1 cellular context compared by ENCODE assay signal in the genomic region with DNA sequence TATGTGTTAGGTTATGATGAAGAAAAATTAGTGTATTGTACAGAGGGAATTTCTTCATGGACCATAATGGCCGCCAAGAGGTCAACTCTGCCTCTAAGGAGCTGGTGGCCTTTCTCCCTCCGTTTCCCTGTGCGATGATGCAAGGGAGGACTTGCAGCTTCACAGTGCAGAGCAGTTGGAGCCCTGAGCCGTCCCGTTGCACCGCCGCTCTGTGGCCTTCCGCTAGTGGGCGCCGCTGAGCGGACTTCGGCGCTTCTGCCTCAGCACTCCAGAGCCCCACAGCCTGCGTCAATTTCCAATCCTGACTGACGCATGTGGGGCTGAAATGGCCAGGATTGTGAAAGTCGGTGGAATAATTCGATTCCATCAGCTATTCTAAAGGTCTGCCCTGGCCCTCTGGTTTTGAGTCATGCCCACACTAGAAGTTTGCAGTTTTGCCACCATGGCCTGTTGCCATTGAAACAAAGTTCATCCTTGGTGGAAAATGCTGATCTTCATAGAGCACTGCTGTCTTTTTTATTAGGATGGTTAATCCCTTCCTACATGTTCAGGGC.
TF ChIP-seq lines count a peak whose summit lies in the region.

No MANE protein-coding gene starts in this region.

TF ChIP-seq in WTC11, 78 proteins besides CTCF, POLR2A, EP300 and RAD21 (continued from another document):
- TF ChIP-seq, protein P1, sequence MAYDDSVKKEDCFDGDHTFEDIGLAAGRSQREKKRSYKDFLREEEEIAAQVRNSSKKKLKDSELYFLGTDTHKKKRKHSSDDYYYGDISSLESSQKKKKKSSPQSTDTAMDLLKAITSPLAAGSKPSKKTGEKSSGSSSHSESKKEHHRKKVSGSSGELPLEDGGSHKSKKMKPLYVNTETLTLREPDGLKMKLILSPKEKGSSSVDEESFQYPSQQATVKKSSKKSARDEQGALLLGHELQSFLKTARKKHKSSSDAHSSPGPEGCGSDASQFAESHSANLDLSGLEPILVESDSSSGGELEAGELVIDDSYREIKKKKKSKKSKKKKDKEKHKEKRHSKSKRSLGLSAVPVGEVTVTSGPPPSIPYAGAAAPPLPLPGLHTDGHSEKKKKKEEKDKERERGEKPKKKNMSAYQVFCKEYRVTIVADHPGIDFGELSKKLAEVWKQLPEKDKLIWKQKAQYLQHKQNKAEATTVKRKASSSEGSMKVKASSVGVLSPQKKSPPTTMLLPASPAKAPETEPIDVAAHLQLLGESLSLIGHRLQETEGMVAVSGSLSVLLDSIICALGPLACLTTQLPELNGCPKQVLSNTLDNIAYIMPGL (CRISPR knock-in tag; IDR thresholded peaks at IDR 0.05), result peak; percentile 44; the same call in 1 of the 2 replicates
- TF ChIP-seq, protein P2, sequence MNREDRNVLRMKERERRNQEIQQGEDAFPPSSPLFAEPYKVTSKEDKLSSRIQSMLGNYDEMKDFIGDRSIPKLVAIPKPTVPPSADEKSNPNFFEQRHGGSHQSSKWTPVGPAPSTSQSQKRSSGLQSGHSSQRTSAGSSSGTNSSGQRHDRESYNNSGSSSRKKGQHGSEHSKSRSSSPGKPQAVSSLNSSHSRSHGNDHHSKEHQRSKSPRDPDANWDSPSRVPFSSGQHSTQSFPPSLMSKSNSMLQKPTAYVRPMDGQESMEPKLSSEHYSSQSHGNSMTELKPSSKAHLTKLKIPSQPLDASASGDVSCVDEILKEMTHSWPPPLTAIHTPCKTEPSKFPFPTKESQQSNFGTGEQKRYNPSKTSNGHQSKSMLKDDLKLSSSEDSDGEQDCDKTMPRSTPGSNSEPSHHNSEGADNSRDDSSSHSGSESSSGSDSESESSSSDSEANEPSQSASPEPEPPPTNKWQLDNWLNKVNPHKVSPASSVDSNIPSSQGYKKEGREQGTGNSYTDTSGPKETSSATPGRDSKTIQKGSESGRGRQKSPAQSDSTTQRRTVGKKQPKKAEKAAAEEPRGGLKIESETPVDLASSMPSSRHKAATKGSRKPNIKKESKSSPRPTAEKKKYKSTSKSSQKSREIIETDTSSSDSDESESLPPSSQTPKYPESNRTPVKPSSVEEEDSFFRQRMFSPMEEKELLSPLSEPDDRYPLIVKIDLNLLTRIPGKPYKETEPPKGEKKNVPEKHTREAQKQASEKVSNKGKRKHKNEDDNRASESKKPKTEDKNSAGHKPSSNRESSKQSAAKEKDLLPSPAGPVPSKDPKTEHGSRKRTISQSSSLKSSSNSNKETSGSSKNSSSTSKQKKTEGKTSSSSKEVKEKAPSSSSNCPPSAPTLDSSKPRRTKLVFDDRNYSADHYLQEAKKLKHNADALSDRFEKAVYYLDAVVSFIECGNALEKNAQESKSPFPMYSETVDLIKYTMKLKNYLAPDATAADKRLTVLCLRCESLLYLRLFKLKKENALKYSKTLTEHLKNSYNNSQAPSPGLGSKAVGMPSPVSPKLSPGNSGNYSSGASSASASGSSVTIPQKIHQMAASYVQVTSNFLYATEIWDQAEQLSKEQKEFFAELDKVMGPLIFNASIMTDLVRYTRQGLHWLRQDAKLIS (CRISPR knock-in tag; IDR thresholded peaks at IDR 0.05; ENCODE audit: borderline replicate concordance), result no peak
- TF ChIP-seq TEAD1 (CRISPR knock-in tag; IDR thresholded peaks at IDR 0.05), result no peak
- TF ChIP-seq JAZF1 (CRISPR knock-in tag; IDR thresholded peaks at IDR 0.05), result no peak
- no peak for TF ChIP-seq ERG (CRISPR knock-in tag; IDR thresholded peaks at IDR 0.05)
- TF ChIP-seq FOXP1 (CRISPR knock-in tag; IDR thresholded peaks at IDR 0.05; ENCODE audit: borderline replicate concordance), result peak; percentile 15; the same call in 1 of the 2 replicates
- no peak for TF ChIP-seq ATF2 (CRISPR knock-in tag; IDR thresholded peaks at IDR 0.05; ENCODE audit: borderline replicate concordance, low read depth)
- no peak for TF ChIP-seq ESRRA (CRISPR knock-in tag; IDR thresholded peaks at IDR 0.05; ENCODE audit: borderline replicate concordance)
- TF ChIP-seq, protein P3, sequence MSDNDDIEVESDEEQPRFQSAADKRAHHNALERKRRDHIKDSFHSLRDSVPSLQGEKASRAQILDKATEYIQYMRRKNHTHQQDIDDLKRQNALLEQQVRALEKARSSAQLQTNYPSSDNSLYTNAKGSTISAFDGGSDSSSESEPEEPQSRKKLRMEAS (CRISPR knock-in tag; IDR thresholded peaks at IDR 0.05), result peak; percentile 77
- no peak for TF ChIP-seq CDX4 (CRISPR knock-in tag; IDR thresholded peaks at IDR 0.05; ENCODE audit: borderline replicate concordance)
- no peak for TF ChIP-seq E2F5 (CRISPR knock-in tag; IDR thresholded peaks at IDR 0.05)
- TF ChIP-seq, protein P4, sequence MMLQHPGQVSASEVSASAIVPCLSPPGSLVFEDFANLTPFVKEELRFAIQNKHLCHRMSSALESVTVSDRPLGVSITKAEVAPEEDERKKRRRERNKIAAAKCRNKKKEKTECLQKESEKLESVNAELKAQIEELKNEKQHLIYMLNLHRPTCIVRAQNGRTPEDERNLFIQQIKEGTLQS (CRISPR knock-in tag; conservative IDR thresholded peaks at IDR 0.05), result peak; percentile 76; the same call in 1 of the 2 replicates
